13 cellular contexts compared by ENCODE assay signal in genomic region chr6:114291428-114291827, GRCh38. TPM values are rescaled to one million over a fixed set of nuclear protein-coding genes. Genes with fewer than 3 reads are reported as not detected.
DNase-seq lines count a peak whose midpoint lies in the region; TF ChIP-seq lines count a peak whose summit lies in the region.
"Had no signal": no experiment of that assay in that cellular context is flagged by ENCODE, and none has a peak within 500 bp of the region (broad histone marks: within the 10 kb centered on the region; RNA-seq: fewer than 3 reads in every experiment).

No MANE protein-coding gene starts in this region.

- no peak for TF ChIP-seq POLR2A in Peyer's patch (IDR thresholded peaks at IDR 0.05)

- H3K27me3 ChIP-seq in dorsolateral prefrontal cortex (no peaks in the 10 kb centered on the region), Peyer's patch (no peaks in the 10 kb centered on the region)
- H3K27me3 ChIP-seq: BE2C had no signal

- TF ChIP-seq CTCF in dorsolateral prefrontal cortex (IDR thresholded peaks at IDR 0.05 in 54 of 56, conservative IDR thresholded peaks at IDR 0.05 in 2 of 56; ENCODE audit: low read depth in 1 of 56, partially characterized antibody in 56 of 56) = no peak
- TF ChIP-seq CTCF in Peyer's patch (IDR thresholded peaks at IDR 0.05) = no peak

- no peaks in the 10 kb centered on the region for H3K4me1 ChIP-seq in Peyer's patch
- H3K4me1 ChIP-seq: Caco-2 had no signal

- no peaks in the 10 kb centered on the region for H3K36me3 ChIP-seq in Peyer's patch

- DNase-seq in dorsolateral prefrontal cortex = no peak
- DNase-seq in midbrain (lab: John Stamatoyannopoulos, UW) = peak; percentile 13
- DNase-seq in superior temporal gyrus (ENCODE audit: extremely low spot score) = peak; percentile 64
- DNase-seq in Peyer's patch = no peak
- DNase-seq in C1 segment of cervical spinal cord (lab: John Stamatoyannopoulos, UW) = no peak
- no peak for DNase-seq in NCI-H524 (lab: John Stamatoyannopoulos, UW)
- DNase-seq: ACHN; BE2C; Caco-2; CD4-positive, alpha-beta T cell; H9; IMR-90 had no signal

- H3K9me3 ChIP-seq in Peyer's patch = no peaks in the 10 kb centered on the region
- H3K9me3 ChIP-seq: BE2C, Caco-2 had no signal

- H3K27ac ChIP-seq in dorsolateral prefrontal cortex (peak overlapping the region in 57 of 59 donors; percentile 16 to 90 (median 80)), Peyer's patch (no peak overlapping the region)
- H3K27ac ChIP-seq: C4-2B had no signal

- intact Hi-C loops in dorsolateral prefrontal cortex (cut with DNase I) = loop anchor here in 1 of 2 donors (5.0 kb wide), 1 partner anchor 294 kb away; no protein-coding TSS in a partner anchor

- H3K4me3 ChIP-seq in dorsolateral prefrontal cortex (peak overlapping the region in 4 of 59 donors; percentile 5 to 34 (median 16)), Peyer's patch (no peak overlapping the region)

RNA-seq across cellular contexts. Expression of gene HS3ST5, which starts 51.4 kb away (rescaled TPM):
- total RNA-seq in dorsolateral prefrontal cortex = 10 to 100 TPM in 17 of 120 experiments, 1 to 10 TPM in 103; 3.0 to 17.2 (median 7.8) TPM
- total RNA-seq in Peyer's patch = not detected
- total RNA-seq: CD4-positive, alpha-beta T cell; IMR-90 had no signal

Comparison
In these comparisons a context has a peak if more than half of its experiments do, and no peak if none do; other contexts are left out.
1. DNase-seq: peak in midbrain (single experiment) and superior temporal gyrus (single experiment); none in dorsolateral prefrontal cortex (0 of 10), Peyer's patch (0 of 3), C1 segment of cervical spinal cord (0 of 14) and NCI-H524 (0 of 2).
2. H3K27ac ChIP-seq: peak in dorsolateral prefrontal cortex (57 of 59); none in Peyer's patch (0 of 4).